12 cellular contexts compared by ENCODE assay signal in the genomic region with DNA sequence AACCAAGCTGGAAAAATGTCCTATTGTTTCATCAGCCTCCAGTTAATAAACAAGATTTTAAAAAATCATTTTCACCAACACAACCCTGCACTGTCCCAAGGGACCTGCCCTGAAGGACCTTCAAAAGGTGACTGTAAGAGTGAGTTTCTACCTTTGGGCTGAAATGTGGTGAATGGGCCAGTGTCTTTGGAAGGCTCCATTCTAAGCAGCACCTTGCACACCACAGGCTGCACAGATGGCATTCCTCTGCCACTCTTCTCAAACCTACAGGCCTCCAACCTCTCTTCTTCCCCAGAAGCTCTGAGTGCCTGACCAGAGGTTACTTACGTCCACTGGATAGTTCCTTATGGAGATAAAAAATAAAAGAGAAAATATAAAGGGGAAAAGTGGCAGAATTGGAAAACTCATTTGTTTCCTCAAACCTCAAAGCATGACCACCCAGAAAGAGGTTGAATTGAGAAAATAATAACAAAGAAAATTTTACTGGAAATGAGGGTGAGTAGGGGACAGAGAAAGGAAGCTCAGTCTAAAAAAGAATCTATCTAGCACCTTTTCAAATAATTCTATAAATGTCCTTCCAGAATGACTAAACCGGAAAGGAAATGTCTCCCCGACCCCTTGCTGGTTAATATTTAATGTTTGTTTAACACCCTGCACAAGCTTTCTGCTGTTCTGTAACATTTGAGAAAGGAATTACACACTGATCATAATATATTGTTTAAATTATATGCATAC.
DNase-seq lines count a peak whose midpoint lies in the region; ATAC-seq and TF ChIP-seq lines count a peak whose summit lies in the region.
"Had no signal": no experiment of that assay in that cellular context is flagged by ENCODE, and none has a peak within 500 bp of the region (broad histone marks: within the 10 kb centered on the region; RNA-seq: fewer than 3 reads in every experiment).

No MANE protein-coding gene starts in this region.

- ATAC-seq in GM19043 (IDR thresholded peaks at IDR 0.05; ENCODE audit: low read depth, unreplicated experiment) = peak; percentile 81
- peak; percentile 80 for ATAC-seq in HG02642 (IDR thresholded peaks at IDR 0.05; ENCODE audit: poor library complexity, unreplicated experiment)
- peak; percentile 63 for ATAC-seq in HG03442 (IDR thresholded peaks at IDR 0.05; ENCODE audit: unreplicated experiment)
- ATAC-seq in sciatic nerve = no peak
- ATAC-seq: upper lobe of right lung had no signal

- peaks cover 19% of the 10 kb centered on the region for H3K4me1 ChIP-seq in BLaER1
- H3K4me1 ChIP-seq: upper lobe of right lung had no signal

- no peak overlapping the region for H3K4me3 ChIP-seq in BLaER1
- H3K4me3 ChIP-seq: lung, upper lobe of right lung had no signal

- H3K9ac ChIP-seq in BLaER1 = no peak overlapping the region

- no peak for DNase-seq in erythroblast (lab: John Stamatoyannopoulos, UW)
- DNase-seq in NCI-H524 (lab: John Stamatoyannopoulos, UW) = no peak
- DNase-seq in sciatic nerve (ENCODE audit: low spot score) = no peak
- no peak for DNase-seq in MV-4-11 (lab: John Stamatoyannopoulos, UW)
- DNase-seq: hippocampal formation, OCI-M1, upper lobe of right lung had no signal

- no peak for TF ChIP-seq POLR2A in erythroblast (IDR thresholded peaks at IDR 0.05; ENCODE audit: low read length)

- no peak overlapping the region for H3K27ac ChIP-seq in BLaER1
- H3K27ac ChIP-seq: upper lobe of right lung had no signal

- H3K27me3 ChIP-seq in BLaER1 = no peaks in the 10 kb centered on the region
- H3K27me3 ChIP-seq: upper lobe of right lung had no signal

- no peaks in the 10 kb centered on the region for H3K36me3 ChIP-seq in BLaER1
- H3K36me3 ChIP-seq: upper lobe of right lung had no signal

- no peaks in the 10 kb centered on the region for H4K20me1 ChIP-seq in BLaER1

- H3K9me3 ChIP-seq in BLaER1 = peaks cover 6% of the 10 kb centered on the region; the same call in 1 of the 2 replicates
- H3K9me3 ChIP-seq: upper lobe of right lung had no signal

- intact Hi-C loops in sciatic nerve (cut with DNase I) = no loop called here

- H3K4me2 ChIP-seq in BLaER1 = peak overlapping the region; percentile 56
